ENCODE assay signal across 10 cellular contexts in genomic region chr14:45089813-45090212, GRCh38. TPM values are rescaled to one million over a fixed set of nuclear protein-coding genes. Genes with fewer than 3 reads are reported as not detected.
DNase-seq lines count a peak whose midpoint lies in the region; ATAC-seq lines count a peak whose summit lies in the region.
"Had no signal": no experiment of that assay in that cellular context is flagged by ENCODE, and none has a peak within 500 bp of the region (broad histone marks: within the 10 kb centered on the region; RNA-seq: fewer than 3 reads in every experiment).

No MANE protein-coding gene starts in this region.

- DNase-seq in A172 (ENCODE audit: low spot score) = peak; percentile 24
- no peak for DNase-seq in activated naive CD8-positive, alpha-beta T cell treated with anti-CD3 and anti-CD28 coated beads, Interleukin-2, amount 50 U/mL, for 24 hours
- DNase-seq in islet precursor cell = no peak
- DNase-seq in NCI-H82 (lab: John Stamatoyannopoulos, UW) = no peak
- DNase-seq in UCSD-AML1 (lab: John Stamatoyannopoulos, UW; ENCODE audit: unreplicated experiment) = no peak
- no peak for DNase-seq in effector memory CD4-positive, alpha-beta T cell
- DNase-seq: cerebellar nuclear complex had no signal

- H3K4me3 Mint-ChIP-seq in activated naive CD8-positive, alpha-beta T cell treated with anti-CD3 and anti-CD28 coated beads, Interleukin-2, amount 50 U/mL, for 24 hours = peak overlapping the region; percentile 52

- no peaks in the 10 kb centered on the region for H3K27me3 ChIP-seq in effector memory CD4-positive, alpha-beta T cell (replicated peaks; ENCODE audit: control insufficient read depth, insufficient read depth, low read length, poor library complexity, severe bottlenecking)
- H3K27me3 ChIP-seq: neutrophil had no signal

- H3K4me1 Mint-ChIP-seq in activated naive CD8-positive, alpha-beta T cell treated with anti-CD3 and anti-CD28 coated beads, Interleukin-2, amount 50 U/mL, for 24 hours = peaks cover 78% of the 10 kb centered on the region

- no peaks in the 10 kb centered on the region for H3K27me3 Mint-ChIP-seq in activated naive CD8-positive, alpha-beta T cell treated with anti-CD3 and anti-CD28 coated beads, Interleukin-2, amount 50 U/mL, for 24 hours

- peak overlapping the region; percentile 72 for H3K27ac Mint-ChIP-seq in activated naive CD8-positive, alpha-beta T cell treated with anti-CD3 and anti-CD28 coated beads, Interleukin-2, amount 50 U/mL, for 24 hours

- H3K27ac ChIP-seq in effector memory CD4-positive, alpha-beta T cell (ENCODE audit: insufficient read depth, low read length, poor library complexity, severe bottlenecking) = no peak overlapping the region
- H3K27ac ChIP-seq: neutrophil had no signal

- H3K4me1 ChIP-seq in effector memory CD4-positive, alpha-beta T cell (ENCODE audit: control insufficient read depth, insufficient read depth, low read length, poor library complexity, severe bottlenecking) = peaks cover 18% of the 10 kb centered on the region

- peaks cover 38% of the 10 kb centered on the region for H3K36me3 Mint-ChIP-seq in activated naive CD8-positive, alpha-beta T cell treated with anti-CD3 and anti-CD28 coated beads, Interleukin-2, amount 50 U/mL, for 24 hours (ENCODE audit: low read depth)

- H3K4me3 ChIP-seq in effector memory CD4-positive, alpha-beta T cell (ENCODE audit: insufficient read depth, low read depth, low read length, poor library complexity, severe bottlenecking) = no peak overlapping the region

- H3K9me3 ChIP-seq in effector memory CD4-positive, alpha-beta T cell (ENCODE audit: control insufficient read depth, low read length) = no peaks in the 10 kb centered on the region
- H3K9me3 ChIP-seq: neutrophil had no signal

- peak; percentile 64 for ATAC-seq in GM18873 (IDR thresholded peaks at IDR 0.05; ENCODE audit: low FRiP score, unreplicated experiment)
- ATAC-seq in HG03064 (IDR thresholded peaks at IDR 0.05; ENCODE audit: low read depth, unreplicated experiment) = peak; percentile 72
- ATAC-seq in activated naive CD8-positive, alpha-beta T cell treated with anti-CD3 and anti-CD28 coated beads, Interleukin-2, amount 50 U/mL, for 24 hours = peak; percentile 99

- no peaks in the 10 kb centered on the region for H3K9me3 Mint-ChIP-seq in activated naive CD8-positive, alpha-beta T cell treated with anti-CD3 and anti-CD28 coated beads, Interleukin-2, amount 50 U/mL, for 24 hours

- H3K36me3 ChIP-seq in effector memory CD4-positive, alpha-beta T cell (ENCODE audit: control insufficient read depth, insufficient read depth, low read length) = no peaks in the 10 kb centered on the region
- H3K36me3 ChIP-seq: neutrophil had no signal

RNA-seq across cellular contexts. Expression of gene PRPF39, which starts 5.9 kb away (rescaled TPM):
- total RNA-seq in A172 (2014; rRNA removed; shearing (Covaris generic)) = 19.4 and 20.0 TPM in 2 replicates

RNA-seq across cellular contexts. Expression of gene FKBP3, which starts 44.5 kb away (rescaled TPM):
- total RNA-seq in A172 (2014; rRNA removed; shearing (Covaris generic)) = 70.3 and 87.9 TPM in 2 replicates

RNA-seq across cellular contexts. Expression of gene FANCM, which starts 45.9 kb away (rescaled TPM):
- 4.3 and 8.4 TPM in 2 replicates for total RNA-seq in A172 (2014; rRNA removed; shearing (Covaris generic))
